ENCODE assay signal across 1 cellular context in the genomic region with DNA sequence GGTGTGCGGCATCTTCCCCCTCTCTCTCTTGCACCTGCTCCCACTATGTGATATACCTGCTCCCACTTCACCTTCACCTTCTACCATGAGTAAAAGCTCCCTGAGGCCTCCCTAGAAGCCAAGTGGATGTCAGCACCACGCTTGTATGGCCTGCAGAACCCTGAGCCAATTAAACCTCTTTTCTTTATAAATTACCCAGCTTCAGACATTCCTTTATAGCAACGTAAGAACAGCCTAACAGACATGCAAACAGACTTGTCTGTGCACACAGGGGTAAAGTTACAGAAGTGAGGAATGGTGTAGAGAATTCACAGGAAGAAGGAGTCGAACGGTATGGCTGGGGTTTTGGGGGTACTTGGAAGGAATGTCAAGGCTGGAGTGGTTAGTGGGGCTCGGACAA.
A peak's percentile ranks its signal among the peaks of the same experiment; 100 is the strongest.
TF ChIP-seq lines count a peak whose summit lies in the region.

No MANE protein-coding gene starts in this region.

TF ChIP-seq in Ishikawa, 13 proteins besides CTCF, POLR2A, EP300 and RAD21:
- TF ChIP-seq, protein P1, sequence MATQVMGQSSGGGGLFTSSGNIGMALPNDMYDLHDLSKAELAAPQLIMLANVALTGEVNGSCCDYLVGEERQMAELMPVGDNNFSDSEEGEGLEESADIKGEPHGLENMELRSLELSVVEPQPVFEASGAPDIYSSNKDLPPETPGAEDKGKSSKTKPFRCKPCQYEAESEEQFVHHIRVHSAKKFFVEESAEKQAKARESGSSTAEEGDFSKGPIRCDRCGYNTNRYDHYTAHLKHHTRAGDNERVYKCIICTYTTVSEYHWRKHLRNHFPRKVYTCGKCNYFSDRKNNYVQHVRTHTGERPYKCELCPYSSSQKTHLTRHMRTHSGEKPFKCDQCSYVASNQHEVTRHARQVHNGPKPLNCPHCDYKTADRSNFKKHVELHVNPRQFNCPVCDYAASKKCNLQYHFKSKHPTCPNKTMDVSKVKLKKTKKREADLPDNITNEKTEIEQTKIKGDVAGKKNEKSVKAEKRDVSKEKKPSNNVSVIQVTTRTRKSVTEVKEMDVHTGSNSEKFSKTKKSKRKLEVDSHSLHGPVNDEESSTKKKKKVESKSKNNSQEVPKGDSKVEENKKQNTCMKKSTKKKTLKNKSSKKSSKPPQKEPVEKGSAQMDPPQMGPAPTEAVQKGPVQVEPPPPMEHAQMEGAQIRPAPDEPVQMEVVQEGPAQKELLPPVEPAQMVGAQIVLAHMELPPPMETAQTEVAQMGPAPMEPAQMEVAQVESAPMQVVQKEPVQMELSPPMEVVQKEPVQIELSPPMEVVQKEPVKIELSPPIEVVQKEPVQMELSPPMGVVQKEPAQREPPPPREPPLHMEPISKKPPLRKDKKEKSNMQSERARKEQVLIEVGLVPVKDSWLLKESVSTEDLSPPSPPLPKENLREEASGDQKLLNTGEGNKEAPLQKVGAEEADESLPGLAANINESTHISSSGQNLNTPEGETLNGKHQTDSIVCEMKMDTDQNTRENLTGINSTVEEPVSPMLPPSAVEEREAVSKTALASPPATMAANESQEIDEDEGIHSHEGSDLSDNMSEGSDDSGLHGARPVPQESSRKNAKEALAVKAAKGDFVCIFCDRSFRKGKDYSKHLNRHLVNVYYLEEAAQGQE (IDR thresholded peaks at IDR 0.05; ENCODE audit: low read depth): no peak
- TF ChIP-seq, protein P2, sequence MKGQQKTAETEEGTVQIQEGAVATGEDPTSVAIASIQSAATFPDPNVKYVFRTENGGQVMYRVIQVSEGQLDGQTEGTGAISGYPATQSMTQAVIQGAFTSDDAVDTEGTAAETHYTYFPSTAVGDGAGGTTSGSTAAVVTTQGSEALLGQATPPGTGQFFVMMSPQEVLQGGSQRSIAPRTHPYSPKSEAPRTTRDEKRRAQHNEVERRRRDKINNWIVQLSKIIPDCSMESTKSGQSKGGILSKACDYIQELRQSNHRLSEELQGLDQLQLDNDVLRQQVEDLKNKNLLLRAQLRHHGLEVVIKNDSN (IDR thresholded peaks at IDR 0.05): 0 out of 2 replicates have a peak, but pooled peaks have one; percentile 3
